9 cellular contexts compared by ENCODE assay signal in genomic region chr17:65794572-65794971, GRCh38.
DNase-seq lines count a peak whose midpoint lies in the region; ATAC-seq and TF ChIP-seq lines count a peak whose summit lies in the region.
"Had no signal": no experiment of that assay in that cellular context is flagged by ENCODE, and none has a peak within 500 bp of the region (broad histone marks: within the 10 kb centered on the region; RNA-seq: fewer than 3 reads in every experiment).

No MANE protein-coding gene starts in this region.

- H2AFZ ChIP-seq in GM23338 = no peak overlapping the region

- TF ChIP-seq CTCF in GM23338 (conservative IDR thresholded peaks at IDR 0.05; ENCODE audit: low read depth in 2 of 2) (peak; percentile 66 to 80), RWPE1 (conservative IDR thresholded peaks at IDR 0.05; ENCODE audit: low read depth) (peak; percentile 45)

- no peaks in the 10 kb centered on the region for H3K27me3 ChIP-seq in GM23338 (ENCODE audit: insufficient read depth)

- H3K36me3 Mint-ChIP-seq in GM23338 (ENCODE audit: low read depth) = no peaks in the 10 kb centered on the region
- H3K36me3 Mint-ChIP-seq: activated naive CD8-positive, alpha-beta T cell treated with anti-CD3 and anti-CD28 coated beads, Interleukin-2, amount 10 ng/mL, durations not matched to agents 7 days and 5 days had no signal

- peaks cover 18% of the 10 kb centered on the region for H3K4me1 Mint-ChIP-seq in GM23338
- peaks cover 6% of the 10 kb centered on the region for H3K4me1 Mint-ChIP-seq in stimulated activated naive CD8-positive, alpha-beta T cell treated with anti-CD3 and anti-CD28 coated beads, Interleukin-15, amount 100 ng/mL, for 72 hours
- H3K4me1 Mint-ChIP-seq: activated naive CD8-positive, alpha-beta T cell treated with anti-CD3 and anti-CD28 coated beads, Interleukin-2, amount 10 ng/mL, durations not matched to agents 7 days and 5 days had no signal

- H3K27me3 Mint-ChIP-seq in GM23338 (ENCODE audit: insufficient read depth, low read depth, poor library complexity) = no peaks in the 10 kb centered on the region
- H3K27me3 Mint-ChIP-seq in stimulated activated naive CD8-positive, alpha-beta T cell treated with anti-CD3 and anti-CD28 coated beads, Interleukin-15, amount 100 ng/mL, for 72 hours = no peaks in the 10 kb centered on the region

- H3K4me1 ChIP-seq in GM23338 (ENCODE audit: insufficient read depth) = peaks cover 4% of the 10 kb centered on the region; the same call in 1 of the 2 replicates

- no peak overlapping the region for H3K4me3 ChIP-seq in GM23338

- H3K36me3 ChIP-seq in GM23338 (ENCODE audit: insufficient read depth) = no peaks in the 10 kb centered on the region

- POLR2A ChIA-PET in RWPE1 (lab: Yijun Ruan, JAX; ENCODE audit: low non-redundant PET) = no interaction called here

- H3F3A ChIP-seq in GM23338 (replicated peaks; ENCODE audit: low read depth) = no peaks in the 10 kb centered on the region

- no peak overlapping the region for H3K4me3 Mint-ChIP-seq in GM23338
- H3K4me3 Mint-ChIP-seq in stimulated activated naive CD8-positive, alpha-beta T cell treated with anti-CD3 and anti-CD28 coated beads, Interleukin-15, amount 100 ng/mL, for 72 hours = no peak overlapping the region
- H3K4me3 Mint-ChIP-seq: activated naive CD8-positive, alpha-beta T cell treated with anti-CD3 and anti-CD28 coated beads, Interleukin-2, amount 10 ng/mL, durations not matched to agents 7 days and 5 days had no signal

- H3K9me2 ChIP-seq in GM23338 (ENCODE audit: insufficient read depth) = no peaks in the 10 kb centered on the region

- ATAC-seq in GM23338 = peak; percentile 77
- no peak for ATAC-seq in GM19463 (IDR thresholded peaks at IDR 0.05; ENCODE audit: unreplicated experiment)
- ATAC-seq in stimulated activated naive CD8-positive, alpha-beta T cell treated with anti-CD3 and anti-CD28 coated beads, Interleukin-15, amount 100 ng/mL, for 72 hours = no peak

- no peaks in the 10 kb centered on the region for H3K79me2 ChIP-seq in GM23338 (replicated peaks; ENCODE audit: insufficient read depth)

- no peak overlapping the region for H3K27ac Mint-ChIP-seq in GM23338
- no peak overlapping the region for H3K27ac Mint-ChIP-seq in stimulated activated naive CD8-positive, alpha-beta T cell treated with anti-CD3 and anti-CD28 coated beads, Interleukin-15, amount 100 ng/mL, for 72 hours
- H3K27ac Mint-ChIP-seq: activated naive CD8-positive, alpha-beta T cell treated with anti-CD3 and anti-CD28 coated beads, Interleukin-2, amount 10 ng/mL, durations not matched to agents 7 days and 5 days had no signal

- no peak overlapping the region for H3K4me2 ChIP-seq in GM23338

- DNase-seq in AG08396 (ENCODE audit: low spot score) = peak; percentile 28
- peak; percentile 81 for DNase-seq in GM23338 (ENCODE audit: low spot score)
- DNase-seq in RWPE1 (ENCODE audit: low spot score) = peak; percentile 45
- DNase-seq in islet precursor cell = peak; percentile 60
- no peak for DNase-seq in COR-L47 (lab: John Stamatoyannopoulos, UW)
- no peak for DNase-seq in stimulated activated naive CD8-positive, alpha-beta T cell treated with anti-CD3 and anti-CD28 coated beads, Interleukin-15, amount 100 ng/mL, for 72 hours
- DNase-seq in KG1 (lab: John Stamatoyannopoulos, UW) = no peak
- DNase-seq: activated naive CD8-positive, alpha-beta T cell treated with anti-CD3 and anti-CD28 coated beads, Interleukin-2, amount 10 ng/mL, durations not matched to agents 7 days and 5 days had no signal

- CTCF ChIA-PET in RWPE1 (lab: Yijun Ruan, JAX) = interaction anchor here (0.7 kb wide), 1 partner anchor 225 kb away, joined by 3 read pairs; no protein-coding TSS in a partner anchor

- H3K27ac ChIP-seq in GM23338 (ENCODE audit: low read depth) = no peak overlapping the region
- H3K27ac ChIP-seq in RWPE1 = no peak overlapping the region

- H3K9me3 Mint-ChIP-seq in GM23338 = no peaks in the 10 kb centered on the region
- H3K9me3 Mint-ChIP-seq in stimulated activated naive CD8-positive, alpha-beta T cell treated with anti-CD3 and anti-CD28 coated beads, Interleukin-15, amount 100 ng/mL, for 72 hours = no peaks in the 10 kb centered on the region
- H3K9me3 Mint-ChIP-seq: activated naive CD8-positive, alpha-beta T cell treated with anti-CD3 and anti-CD28 coated beads, Interleukin-2, amount 10 ng/mL, durations not matched to agents 7 days and 5 days had no signal

- no peaks in the 10 kb centered on the region for H4K20me1 ChIP-seq in GM23338 (replicated peaks; ENCODE audit: insufficient read depth)

TF ChIP-seq in GM23338, 12 proteins besides CTCF, POLR2A, EP300 and RAD21 (continues in another document):
- TF ChIP-seq ZNF114 (CRISPR knock-in tag; IDR thresholded peaks at IDR 0.05) (no peak), JUNB (IDR thresholded peaks at IDR 0.05; ENCODE audit: unreplicated experiment) (no peak), CREB1 (CRISPR knock-in tag; IDR thresholded peaks at IDR 0.05; ENCODE audit: low read depth) (no peak), EZH2 (IDR thresholded peaks at IDR 0.05; ENCODE audit: low read depth, unreplicated experiment) (no peak), NANOG (IDR thresholded peaks at IDR 0.05; ENCODE audit: borderline replicate concordance) (no peak), ZNF331 (CRISPR knock-in tag; IDR thresholded peaks at IDR 0.05; ENCODE audit: low read depth) (no peak), POLR2AphosphoS5 (IDR thresholded peaks at IDR 0.05; ENCODE audit: low read depth) (no peak)
- TF ChIP-seq, protein P1, sequence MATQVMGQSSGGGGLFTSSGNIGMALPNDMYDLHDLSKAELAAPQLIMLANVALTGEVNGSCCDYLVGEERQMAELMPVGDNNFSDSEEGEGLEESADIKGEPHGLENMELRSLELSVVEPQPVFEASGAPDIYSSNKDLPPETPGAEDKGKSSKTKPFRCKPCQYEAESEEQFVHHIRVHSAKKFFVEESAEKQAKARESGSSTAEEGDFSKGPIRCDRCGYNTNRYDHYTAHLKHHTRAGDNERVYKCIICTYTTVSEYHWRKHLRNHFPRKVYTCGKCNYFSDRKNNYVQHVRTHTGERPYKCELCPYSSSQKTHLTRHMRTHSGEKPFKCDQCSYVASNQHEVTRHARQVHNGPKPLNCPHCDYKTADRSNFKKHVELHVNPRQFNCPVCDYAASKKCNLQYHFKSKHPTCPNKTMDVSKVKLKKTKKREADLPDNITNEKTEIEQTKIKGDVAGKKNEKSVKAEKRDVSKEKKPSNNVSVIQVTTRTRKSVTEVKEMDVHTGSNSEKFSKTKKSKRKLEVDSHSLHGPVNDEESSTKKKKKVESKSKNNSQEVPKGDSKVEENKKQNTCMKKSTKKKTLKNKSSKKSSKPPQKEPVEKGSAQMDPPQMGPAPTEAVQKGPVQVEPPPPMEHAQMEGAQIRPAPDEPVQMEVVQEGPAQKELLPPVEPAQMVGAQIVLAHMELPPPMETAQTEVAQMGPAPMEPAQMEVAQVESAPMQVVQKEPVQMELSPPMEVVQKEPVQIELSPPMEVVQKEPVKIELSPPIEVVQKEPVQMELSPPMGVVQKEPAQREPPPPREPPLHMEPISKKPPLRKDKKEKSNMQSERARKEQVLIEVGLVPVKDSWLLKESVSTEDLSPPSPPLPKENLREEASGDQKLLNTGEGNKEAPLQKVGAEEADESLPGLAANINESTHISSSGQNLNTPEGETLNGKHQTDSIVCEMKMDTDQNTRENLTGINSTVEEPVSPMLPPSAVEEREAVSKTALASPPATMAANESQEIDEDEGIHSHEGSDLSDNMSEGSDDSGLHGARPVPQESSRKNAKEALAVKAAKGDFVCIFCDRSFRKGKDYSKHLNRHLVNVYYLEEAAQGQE (IDR thresholded peaks at IDR 0.05; ENCODE audit: unreplicated experiment) = no peak

Comparison
In these comparisons a context has a peak if more than half of its experiments do, and no peak if none do; other contexts are left out.
1. DNase-seq: peak in AG08396 (single experiment), GM23338 (single experiment), RWPE1 (single experiment) and islet precursor cell (single experiment); none in COR-L47 (single experiment), stimulated activated naive CD8-positive, alpha-beta T cell treated with anti-CD3 and anti-CD28 coated beads, Interleukin-15, amount 100 ng/mL, for 72 hours (0 of 2) and KG1 (single experiment).